ENCODE assay signal across 20 cellular contexts in the genomic region with DNA sequence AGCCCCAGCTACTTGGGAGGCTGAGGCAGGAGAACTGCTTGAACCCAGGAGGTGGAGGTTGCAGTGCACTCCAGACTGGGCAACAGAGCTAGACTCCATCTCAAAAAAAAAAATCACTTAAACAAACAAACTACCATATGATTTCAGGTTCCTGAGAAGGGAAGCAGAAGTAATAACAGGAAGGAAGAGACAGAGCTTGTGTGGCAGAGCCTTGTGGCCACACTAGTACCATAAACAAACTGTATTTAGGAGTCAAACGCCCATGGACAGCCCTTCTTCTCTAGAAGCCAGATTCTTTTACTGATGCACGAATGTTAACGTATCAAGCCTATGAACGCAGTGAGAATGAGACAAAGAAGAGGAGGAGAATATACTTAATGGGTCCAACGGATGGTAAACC. TPM values are rescaled to one million over a fixed set of nuclear protein-coding genes. Genes with fewer than 3 reads are reported as not detected.
DNase-seq lines count a peak whose midpoint lies in the region; ATAC-seq and TF ChIP-seq lines count a peak whose summit lies in the region.
"Had no signal": no experiment of that assay in that cellular context is flagged by ENCODE, and none has a peak within 500 bp of the region (broad histone marks: within the 10 kb centered on the region; RNA-seq: fewer than 3 reads in every experiment).

No MANE protein-coding gene starts in this region.

- peaks cover 0 to 32% of the 10 kb centered on the region in 2 donors for H3K36me3 ChIP-seq in left lung
- H3K36me3 ChIP-seq in upper lobe of right lung = peaks cover 23% of the 10 kb centered on the region
- no peaks in the 10 kb centered on the region for H3K36me3 ChIP-seq in ovary

- WGBS in ovary, 3 donors = 95 to 96% (median 95%) methylated on average over 5 of the region's 5 CpGs

- H3K27me3 ChIP-seq in left lung = no peaks in the 10 kb centered on the region
- no peaks in the 10 kb centered on the region for H3K27me3 ChIP-seq in upper lobe of right lung
- no peaks in the 10 kb centered on the region for H3K27me3 ChIP-seq in ovary
- H3K27me3 ChIP-seq: SJSA1 had no signal

- H3K4me3 ChIP-seq in left lung (no peak overlapping the region), upper lobe of right lung (no peak overlapping the region), ovary (no peak overlapping the region)
- H3K4me3 ChIP-seq: SJSA1 had no signal

- TF ChIP-seq CTCF in left lung (IDR thresholded peaks at IDR 0.05) (no peak), upper lobe of right lung (IDR thresholded peaks at IDR 0.05) (no peak), ovary (IDR thresholded peaks at IDR 0.05) (no peak)

- ATAC-seq in left ventricle myocardium superior (peak; percentile 34), left cardiac atrium (no peak), left lung (peak; percentile 26), upper lobe of right lung (peak; percentile 82), GM21717 (IDR thresholded peaks at IDR 0.05; ENCODE audit: unreplicated experiment) (no peak)

- intact Hi-C loops in left ventricle myocardium superior (cut with micrococcal nuclease) = no loop called here
- intact Hi-C loops in left cardiac atrium (cut with DNase I) = no loop called here
- intact Hi-C loops in left lung (cut with DNase I) = no loop called here
- intact Hi-C loops in upper lobe of right lung (cut with DNase I) = no loop called here
- intact Hi-C loops in ovary (cut with DNase I) = loop anchor here in 1 of 4 donors (10.0 kb wide), 1 partner anchor 75 kb away; the partner anchor contains the start of gene FAN1

- TF ChIP-seq POLR2A in ovary (IDR thresholded peaks at IDR 0.05) = no peak

- no peaks in the 10 kb centered on the region for H3K9me3 ChIP-seq in left lung
- no peaks in the 10 kb centered on the region for H3K9me3 ChIP-seq in upper lobe of right lung
- no peaks in the 10 kb centered on the region for H3K9me3 ChIP-seq in ovary
- H3K9me3 ChIP-seq: SJSA1 had no signal

- peaks cover 6 to 49% of the 10 kb centered on the region in 2 donors for H3K4me1 ChIP-seq in left lung
- H3K4me1 ChIP-seq in upper lobe of right lung = peaks cover 15% of the 10 kb centered on the region
- H3K4me1 ChIP-seq in ovary (ENCODE audit: insufficient read depth) = peaks cover 1% of the 10 kb centered on the region

- H3K27ac ChIP-seq in left lung = peak overlapping the region in 1 of 2 donors; percentile 63
- no peak overlapping the region for H3K27ac ChIP-seq in upper lobe of right lung
- no peak overlapping the region for H3K27ac ChIP-seq in ovary
- H3K27ac ChIP-seq: SJSA1 had no signal

- TF ChIP-seq EP300 in ovary (IDR thresholded peaks at IDR 0.05) = no peak

- DNase-seq in left ventricle myocardium superior = no peak
- no peak for DNase-seq in left cardiac atrium
- peak; percentile 83 for DNase-seq in NOMO-1 treated with DMSO at 0.1 percent for 48 hours (lab: John Stamatoyannopoulos, UW; ENCODE audit: unreplicated experiment)
- DNase-seq in left lung = no peak
- DNase-seq in upper lobe of right lung = no peak
- no peak for DNase-seq in ovary
- no peak for DNase-seq in glomerular visceral epithelial cell (ENCODE audit: extremely low spot score)
- DNase-seq: activated naive CD4-positive, alpha-beta T cell treated with anti-CD3 and anti-CD28 coated beads for 36 hours; activated T-cell treated with anti-CD3 and anti-CD28 coated beads for 4 hours; COR-L47; hippocampal formation; kidney; NCI-H2081; NCI-H524; retina; stimulated activated CD4-positive, alpha-beta T cell treated with anti-CD3 and anti-CD28 coated beads, Interleukin-15, amount 100 ng/mL, for 24 hours; stimulated activated naive CD4-positive, alpha-beta T cell; trophoblast cell had no signal

RNA-seq across cellular contexts. Expression of gene MTMR10, which starts 12.0 kb away (rescaled TPM):
- 34.8 TPM for total RNA-seq in left ventricle myocardium superior
- total RNA-seq in left cardiac atrium = 10 to 100 TPM; 15.5 to 31.1 TPM
- total RNA-seq in left lung = 10 to 100 TPM; 33.1 to 34.3 TPM
- total RNA-seq in upper lobe of right lung = 36.2 TPM
- total RNA-seq in ovary = 10 to 100 TPM; 14.4 to 35.8 (median 25.6) TPM
- 10 to 100 TPM; 14.1 to 23.4 TPM for polyA plus RNA-seq in ovary

Comparison
In these comparisons a context has a peak if more than half of its experiments do, and no peak if none do; other contexts are left out.
1. ATAC-seq: peak in left ventricle myocardium superior (single experiment), left lung (single experiment) and upper lobe of right lung (single experiment); none in left cardiac atrium (0 of 2) and GM21717 (single experiment).